ENCODE assay signal across 1 cellular context in genomic region chrX:109536439-109537323, GRCh38.
TF ChIP-seq lines count a peak whose summit lies in the region.

Gene NXT2 (plus strand): TSS chrX:109536844. CDS start chrX:109537007, 163 bp downstream.

TF ChIP-seq in GM12878, 131 proteins besides CTCF, POLR2A, EP300 and RAD21 (continued from another document and continues in another):
- TF ChIP-seq ATF2 (IDR thresholded peaks at IDR 0.05; ENCODE audit: low read length) (peak; percentile 12; the same call in 1 of the 2 replicates), GATAD2B (conservative IDR thresholded peaks at IDR 0.05; ENCODE audit: low read depth) (0 out of 2 replicates have a peak, but pooled peaks have one; percentile 29), BACH1 (IDR thresholded peaks at IDR 0.05; ENCODE audit: borderline replicate concordance) (0 out of 2 replicates have a peak, but pooled peaks have one; percentile 41), ZZZ3 (IDR thresholded peaks at IDR 0.05; ENCODE audit: control insufficient read depth, insufficient read length, low read depth) (peak; percentile 39), RCOR1 (conservative IDR thresholded peaks at IDR 0.05; ENCODE audit: low read depth, low read length) (no peak), TAF1 (IDR thresholded peaks at IDR 0.05; ENCODE audit: borderline replicate concordance, low read depth, low read length) (peak; percentile 55; the same call in 1 of the 2 replicates), HCFC1 (IDR thresholded peaks at IDR 0.05; ENCODE audit: low read length) (peak; percentile 76), ELK1 (IDR thresholded peaks at IDR 0.05; ENCODE audit: low read depth, low read length) (peak; percentile 43; the same call in 1 of the 2 replicates), USF1 (IDR thresholded peaks at IDR 0.05; ENCODE audit: borderline replicate concordance, extremely low read length, insufficient read depth, low read depth, low read length) (peak; percentile 75), ATF7 (IDR thresholded peaks at IDR 0.05; ENCODE audit: low read depth) (peak; percentile 39), MXI1 (IDR thresholded peaks at IDR 0.05; ENCODE audit: low read depth, low read length) (peak; percentile 76; the same call in 1 of the 2 replicates), NR2C1 (IDR thresholded peaks at IDR 0.05) (0 out of 2 replicates have a peak, but pooled peaks have one; percentile 19), REST (IDR thresholded peaks at IDR 0.05; ENCODE audit: low read depth, low read length) (no peak), IRF4 (IDR thresholded peaks at IDR 0.05; ENCODE audit: low read depth, low read length) (no peak), NRF1 (conservative IDR thresholded peaks at IDR 0.05; ENCODE audit: low read depth, low read length) (no peak), RUNX3 (IDR thresholded peaks at IDR 0.05; ENCODE audit: low read length) (peak; percentile 39), RFX5 (IDR thresholded peaks at IDR 0.05; ENCODE audit: low read depth, low read length) (no peak), PAX5 (IDR thresholded peaks at IDR 0.05; ENCODE audit: borderline replicate concordance, low read depth, low read length) (no peak), ZNF274 (IDR thresholded peaks at IDR 0.05; ENCODE audit: insufficient read depth, insufficient read length) (no peak), STAT1 (conservative IDR thresholded peaks at IDR 0.05) (0 out of 2 replicates have a peak, but pooled peaks have one; percentile 53), MEF2B (IDR thresholded peaks at IDR 0.05; ENCODE audit: partially characterized antibody, poor library complexity, severe bottlenecking) (no peak), RELB (IDR thresholded peaks at IDR 0.05; ENCODE audit: low read depth) (peak; percentile 95), NBN (IDR thresholded peaks at IDR 0.05) (peak; percentile 82), HDAC2 (IDR thresholded peaks at IDR 0.05) (no peak), CEBPB (IDR thresholded peaks at IDR 0.05; ENCODE audit: borderline replicate concordance in 1 of 2, low read depth in 2 of 2, low read length in 2 of 2) (no peak), SIN3A (IDR thresholded peaks at IDR 0.05; ENCODE audit: low read depth, low read length) (peak; percentile 76; the same call in 1 of the 2 replicates), KDM1A (IDR thresholded peaks at IDR 0.05; ENCODE audit: borderline replicate concordance) (no peak), WRNIP1 (IDR thresholded peaks at IDR 0.05; ENCODE audit: borderline replicate concordance, low read depth, low read length) (0 out of 2 replicates have a peak, but pooled peaks have one; percentile 79), IKZF1 (conservative IDR thresholded peaks at IDR 0.05) (peak; percentile 56; the same call in 1 of the 2 replicates), ZBTB40 (IDR thresholded peaks at IDR 0.05; ENCODE audit: borderline replicate concordance) (peak; percentile 98), ATF3 (IDR thresholded peaks at IDR 0.05; ENCODE audit: borderline replicate concordance, extremely low read depth, low read depth, low read length) (no peak), TBL1XR1 (IDR thresholded peaks at IDR 0.05; ENCODE audit: low read depth, low read length) (no peak), ESRRA (IDR thresholded peaks at IDR 0.05; ENCODE audit: low read length) (no peak), RBBP5 (conservative IDR thresholded peaks at IDR 0.05) (no peak), SUPT20H (IDR thresholded peaks at IDR 0.05; ENCODE audit: borderline replicate concordance, control insufficient read depth, low read depth, low read length) (no peak), CHD4 (IDR thresholded peaks at IDR 0.05) (no peak), SP1 (IDR thresholded peaks at IDR 0.05; ENCODE audit: low read depth, low read length) (peak; percentile 23), IKZF2 (IDR thresholded peaks at IDR 0.05) (peak in 1 of 2 experiments; percentile 22; a peak in 1 of 4 replicates), GABPA (IDR thresholded peaks at IDR 0.05; ENCODE audit: low read depth) (peak; percentile 97), MAX (IDR thresholded peaks at IDR 0.05; ENCODE audit: low read depth, low read length) (no peak), RAD51 (IDR thresholded peaks at IDR 0.05) (peak; percentile 36; the same call in 1 of the 2 replicates), CBX5 (IDR thresholded peaks at IDR 0.05; ENCODE audit: low read depth) (peak; percentile 88; the same call in 1 of the 2 replicates), BCLAF1 (IDR thresholded peaks at IDR 0.05) (no peak), SRF (IDR thresholded peaks at IDR 0.05; ENCODE audit: low read depth in 2 of 2, low read length in 2 of 2) (0 out of 4 replicates have a peak, but pooled peaks of 1 of the 2 experiments have one; percentile 43), EED (IDR thresholded peaks at IDR 0.05; ENCODE audit: low read depth) (no peak)
